ENCODE assay signal across 19 cellular contexts in genomic region chr2:109197491-109198480, GRCh38.
DNase-seq lines count a peak whose midpoint lies in the region; ATAC-seq and TF ChIP-seq lines count a peak whose summit lies in the region.
"Had no signal": no experiment of that assay in that cellular context is flagged by ENCODE, and none has a peak within 500 bp of the region (broad histone marks: within the 10 kb centered on the region; RNA-seq: fewer than 3 reads in every experiment).

No MANE protein-coding gene starts in this region.

- H3F3A ChIP-seq in neural progenitor cell (ENCODE audit: low read depth), result no peaks in the 10 kb centered on the region

- H3K27me3 ChIP-seq in right atrium auricular region (no peaks in the 10 kb centered on the region), right cardiac atrium (ENCODE audit: control insufficient read depth, insufficient read depth) (no peaks in the 10 kb centered on the region), neural progenitor cell (no peaks in the 10 kb centered on the region), WERI-Rb-1 (ENCODE audit: insufficient read depth, low read depth, severe bottlenecking) (no peaks in the 10 kb centered on the region)
- H3K27me3 ChIP-seq: MG63 had no signal

- no peaks in the 10 kb centered on the region for H3K79me2 ChIP-seq in neural progenitor cell (ENCODE audit: low read depth)

- H3K27ac ChIP-seq in right atrium auricular region, result no peak overlapping the region
- H3K27ac ChIP-seq in right cardiac atrium (ENCODE audit: low read length), result no peak overlapping the region
- H3K27ac ChIP-seq in neural progenitor cell, result no peak overlapping the region
- H3K27ac ChIP-seq in WERI-Rb-1, result no peak overlapping the region

- peaks cover 0 to 77% of the 10 kb centered on the region in 2 donors for H3K4me1 ChIP-seq in right atrium auricular region
- H3K4me1 ChIP-seq in right cardiac atrium (ENCODE audit: control insufficient read depth, insufficient read depth, low read length), result peaks cover 28% of the 10 kb centered on the region
- peaks cover 4% of the 10 kb centered on the region for H3K4me1 ChIP-seq in neural progenitor cell

- H3K4me3 Mint-ChIP-seq in brain, result no peak overlapping the region
- no peak overlapping the region for H3K4me3 Mint-ChIP-seq in neural progenitor cell
- H3K4me3 Mint-ChIP-seq: CD14-positive monocyte had no signal

- intact Hi-C loops in right cardiac atrium (cut with DNase I), result no loop called here

- no peak overlapping the region for H2AFZ ChIP-seq in neural progenitor cell (replicated peaks)

- DNase-seq in right atrium auricular region (ENCODE audit: low spot score) (peak; percentile 53), right cardiac atrium (no peak), neural progenitor cell (ENCODE audit: low spot score) (no peak), UCSD-AML1 (lab: John Stamatoyannopoulos, UW; ENCODE audit: unreplicated experiment) (no peak), WERI-Rb-1 (no peak)
- DNase-seq in activated naive CD4-positive, alpha-beta T cell (lab: John Stamatoyannopoulos, UW), result no peak
- DNase-seq: AML-193, DMS53, GDM1, MG63, NCI-H1092, NCI-H1436, NCI-H187 treated with DMSO at 0.1 percent for 48 hours, NCI-H2107, NCI-H446 treated with DMSO at 0.1 percent for 48 hours, NCI-H526 treated with DMSO at 0.1 percent for 48 hours, SHP77 had no signal

- no peak overlapping the region for H3K4me2 ChIP-seq in neural progenitor cell

- TF ChIP-seq CTCF in right atrium auricular region (IDR thresholded peaks at IDR 0.05) (no peak), brain (conservative IDR thresholded peaks at IDR 0.05) (no peak), neural progenitor cell (IDR thresholded peaks at IDR 0.05) (no peak), WERI-Rb-1 (IDR thresholded peaks at IDR 0.05; ENCODE audit: low read depth, low read length) (no peak)

- H3K4me1 Mint-ChIP-seq in brain (peaks cover 81% of the 10 kb centered on the region), neural progenitor cell (peaks cover 51% of the 10 kb centered on the region)
- H3K4me1 Mint-ChIP-seq: CD14-positive monocyte had no signal

- H3K36me3 ChIP-seq in right atrium auricular region, result no peaks in the 10 kb centered on the region
- no peaks in the 10 kb centered on the region for H3K36me3 ChIP-seq in neural progenitor cell
- no peaks in the 10 kb centered on the region for H3K36me3 ChIP-seq in WERI-Rb-1
- H3K36me3 ChIP-seq: MG63 had no signal

- H3K4me3 ChIP-seq in right atrium auricular region, result no peak overlapping the region
- H3K4me3 ChIP-seq in right cardiac atrium (ENCODE audit: low read length), result no peak overlapping the region
- H3K4me3 ChIP-seq in neural progenitor cell, result no peak overlapping the region
- no peak overlapping the region for H3K4me3 ChIP-seq in WERI-Rb-1 (ENCODE audit: low read depth, low read length)
- H3K4me3 ChIP-seq: MG63 had no signal

- no peaks in the 10 kb centered on the region for H3K27me3 Mint-ChIP-seq in brain
- peaks cover 7% of the 10 kb centered on the region for H3K27me3 Mint-ChIP-seq in neural progenitor cell (ENCODE audit: insufficient read depth, low read depth)

- no peak for ATAC-seq in right cardiac atrium

- no peaks in the 10 kb centered on the region for H3K36me3 Mint-ChIP-seq in brain
- H3K36me3 Mint-ChIP-seq in neural progenitor cell, result no peaks in the 10 kb centered on the region
- H3K36me3 Mint-ChIP-seq: CD14-positive monocyte had no signal

- no peaks in the 10 kb centered on the region for H3K9me3 ChIP-seq in right atrium auricular region
- H3K9me3 ChIP-seq in right cardiac atrium (ENCODE audit: control insufficient read depth, low read length), result no peaks in the 10 kb centered on the region
- H3K9me3 ChIP-seq in neural progenitor cell (ENCODE audit: low read depth), result no peaks in the 10 kb centered on the region
- H3K9me3 ChIP-seq in WERI-Rb-1 (ENCODE audit: severe bottlenecking), result no peaks in the 10 kb centered on the region
- H3K9me3 ChIP-seq: MG63 had no signal

- H3K9ac ChIP-seq in neural progenitor cell, result no peak overlapping the region

- WGBS in right cardiac atrium, result 90% methylated on average over 6 of the region's 6 CpGs

- H3K27ac Mint-ChIP-seq in brain (peak overlapping the region in 4 of 5 experiments; percentile 2 to 62 (median 34)), neural progenitor cell (peak overlapping the region; percentile 17)

- H3K9me3 Mint-ChIP-seq in brain (peaks cover 0 to 2% (median 0%) of the 10 kb centered on the region in 5 experiments), neural progenitor cell (no peaks in the 10 kb centered on the region)

- no peaks in the 10 kb centered on the region for H4K20me1 ChIP-seq in neural progenitor cell (ENCODE audit: low read depth)
